Comparison of ENCODE assay signal across 22 cellular contexts in genomic region chr6:41818271-41819054, GRCh38. TPM values are rescaled to one million over a fixed set of nuclear protein-coding genes. Genes with fewer than 3 reads are reported as not detected.
DNase-seq lines count a peak whose midpoint lies in the region; ATAC-seq and TF ChIP-seq lines count a peak whose summit lies in the region.
"Had no signal": no experiment of that assay in that cellular context is flagged by ENCODE, and none has a peak within 500 bp of the region (broad histone marks: within the 10 kb centered on the region; RNA-seq: fewer than 3 reads in every experiment).

No MANE protein-coding gene starts in this region.

- H3K27ac ChIP-seq in A673 (ENCODE audit: low read depth, low read length, poor library complexity, severe bottlenecking) (no peak overlapping the region), dorsolateral prefrontal cortex (no peak overlapping the region), tibial artery (no peak overlapping the region)
- H3K27ac ChIP-seq: A549, heart left ventricle, suprapubic skin had no signal

- H3K36me3 ChIP-seq in A673 (ENCODE audit: insufficient read depth, low read length, poor library complexity, severe bottlenecking) (no peaks in the 10 kb centered on the region), tibial artery (no peaks in the 10 kb centered on the region)
- H3K36me3 ChIP-seq: HAP-1, heart left ventricle, suprapubic skin had no signal

- TF ChIP-seq CTCF in A673 (conservative IDR thresholded peaks at IDR 0.05; ENCODE audit: low read depth, low read length) (no peak), dorsolateral prefrontal cortex (IDR thresholded peaks at IDR 0.05 in 54 of 56, conservative IDR thresholded peaks at IDR 0.05 in 2 of 56; ENCODE audit: low read depth in 1 of 56, partially characterized antibody in 56 of 56) (no peak), tibial artery (IDR thresholded peaks at IDR 0.05) (no peak), omental fat pad (IDR thresholded peaks at IDR 0.05) (no peak)

- intact Hi-C loops in A673 (cut with micrococcal nuclease; ENCODE audit: unreplicated experiment): no loop called here
- intact Hi-C loops in dorsolateral prefrontal cortex (cut with DNase I): no loop called here
- intact Hi-C loops in tibial artery (cut with DNase I; ENCODE audit: low total_unique reads): no loop called here

- H3K9me3 ChIP-seq in A673 (ENCODE audit: low read depth, low read length, poor library complexity, severe bottlenecking) (no peaks in the 10 kb centered on the region), tibial artery (no peaks in the 10 kb centered on the region)
- H3K9me3 ChIP-seq: A549, HAP-1, heart left ventricle, suprapubic skin had no signal

- H3K4me3 ChIP-seq in A673 (ENCODE audit: low read depth, low read length, poor library complexity, severe bottlenecking) (no peak overlapping the region), dorsolateral prefrontal cortex (no peak overlapping the region), tibial artery (no peak overlapping the region)
- H3K4me3 ChIP-seq: A549, GM12878, HAP-1, heart left ventricle, suprapubic skin had no signal

- DNase-seq in A673 (ENCODE audit: low spot score): peak; percentile 29
- peak; percentile 2 for DNase-seq in HS-5 (ENCODE audit: low read depth)
- peak; percentile 0 for DNase-seq in NOMO-1 treated with dmso at 0.1 percent for 144 hours (lab: John Stamatoyannopoulos, UW; ENCODE audit: unreplicated experiment)
- DNase-seq in dermis blood vessel endothelial cell: peak; percentile 61
- DNase-seq in dorsolateral prefrontal cortex: no peak
- DNase-seq in tibial artery: no peak
- no peak for DNase-seq in omental fat pad (ENCODE audit: low spot score)
- DNase-seq: activated CD4-positive, alpha-beta T cell treated with anti-CD3 and anti-CD28 coated beads for 36 hours; activated effector memory CD4-positive, alpha-beta T cell treated with Interleukin-2 at 50 U/mL for 16 hours; C1 segment of cervical spinal cord; GDM1; heart left ventricle; NCI-H1105; NCI-H774; right cardiac atrium; RPMI8226 had no signal

- H3K27me3 ChIP-seq in A673 (replicated peaks; ENCODE audit: insufficient read depth, low read depth, low read length, poor library complexity) (no peaks in the 10 kb centered on the region), dorsolateral prefrontal cortex (no peaks in the 10 kb centered on the region), tibial artery (no peaks in the 10 kb centered on the region)
- H3K27me3 ChIP-seq: heart left ventricle, suprapubic skin had no signal

- POLR2A ChIA-PET in A673 (lab: Charles Lee; ENCODE audit: low non-redundant PET): interaction anchor here (0.6 kb wide), 1 partner anchor 158 kb away, joined by 3 read pairs; no protein-coding TSS in a partner anchor

- ATAC-seq in HG02870 (IDR thresholded peaks at IDR 0.05; ENCODE audit: unreplicated experiment) (no peak), omental fat pad (ENCODE audit: low FRiP score) (no peak)
- ATAC-seq: A549; activated CD4-positive, alpha-beta T cell treated with anti-CD3 and anti-CD28 coated beads for 36 hours; GM12878; heart left ventricle; right cardiac atrium had no signal

- CTCF ChIA-PET in A673 (lab: Charles Lee): no interaction called here

- no TSS peak for BruUV-seq in A673 (replicated peaks; lab: Mats Ljungman, UMichigan)

- H3K4me1 ChIP-seq in A673 (ENCODE audit: insufficient read depth, low read length, poor library complexity, severe bottlenecking): no peaks in the 10 kb centered on the region
- H3K4me1 ChIP-seq in tibial artery: no peaks in the 10 kb centered on the region
- H3K4me1 ChIP-seq: A549, HAP-1, suprapubic skin had no signal

RNA-seq across cellular contexts. Expression of gene TOMM6, which starts 31.0 kb away (rescaled TPM):
- total RNA-seq in A673 (2021): 197 and 206 TPM in 2 replicates
- total RNA-seq in dermis blood vessel endothelial cell: 76.0 and 85.6 TPM in 2 replicates
- total RNA-seq in dorsolateral prefrontal cortex: 100 to 1,000 TPM in 56 of 120 experiments, 10 to 100 TPM in 64; 67.4 to 141 (median 99.4) TPM
- 100 to 1,000 TPM in 3 of 4 donors, 10 to 100 TPM in 1; 76.9 to 146 (median 118) TPM for total RNA-seq in omental fat pad

RNA-seq across cellular contexts. Expression of gene PRICKLE4, which starts 37.9 kb away (rescaled TPM):
- total RNA-seq in A673 (2021) (1.9 TPM in 1 of 2 replicates, not detected in the other), dermis blood vessel endothelial cell (6.9 and 10.4 TPM in 2 replicates), dorsolateral prefrontal cortex (1 to 10 TPM in 71 of 120 experiments, under 1 TPM in 17, not detected in 32; 0.36 to 9.2 (median 2.1) TPM), omental fat pad (10 to 100 TPM in 1 of 4 donors, 1 to 10 TPM in 3; 1.6 to 11.7 (median 8.6) TPM)
- total RNA-seq: activated CD4-positive, alpha-beta T cell treated with anti-CD3 and anti-CD28 coated beads for 36 hours; fibroblast of lung had no signal

RNA-seq across cellular contexts. Expression of gene FRS3, which starts 38.8 kb away (rescaled TPM):
- 3.0 and 5.5 TPM in 2 replicates for total RNA-seq in A673 (2021)
- total RNA-seq in dermis blood vessel endothelial cell: 1.2 and 1.8 TPM in 2 replicates
- total RNA-seq in dorsolateral prefrontal cortex: 10 to 100 TPM; 20.4 to 52.8 (median 33.0) TPM
- total RNA-seq in omental fat pad: 1 to 10 TPM; 1.2 to 5.5 (median 2.4) TPM

Comparison
In these comparisons a context has a peak if more than half of its experiments do, and no peak if none do; other contexts are left out.
1. DNase-seq: peak in A673 (single experiment), HS-5 (single experiment), NOMO-1 treated with dmso at 0.1 percent for 144 hours (single experiment) and dermis blood vessel endothelial cell (single experiment); none in dorsolateral prefrontal cortex (0 of 10), tibial artery (0 of 2) and omental fat pad (single experiment).